13 cellular contexts compared by ENCODE assay signal in genomic region chr16:84478172-84478948, GRCh38. TPM values are rescaled to one million over a fixed set of nuclear protein-coding genes. Genes with fewer than 3 reads are reported as not detected.
DNase-seq lines count a peak whose midpoint lies in the region; ATAC-seq, FAIRE-seq and TF ChIP-seq lines count a peak whose summit lies in the region.
"Had no signal": no experiment of that assay in that cellular context is flagged by ENCODE, and none has a peak within 500 bp of the region (broad histone marks: within the 10 kb centered on the region; RNA-seq: fewer than 3 reads in every experiment).

No MANE protein-coding gene starts in this region.

- TF ChIP-seq CTCF in kidney epithelial cell (IDR thresholded peaks at IDR 0.05; ENCODE audit: insufficient read depth, low read length, poor library complexity, severe bottlenecking), result no peak

- no peak for TF ChIP-seq POLR2A in H54 (IDR thresholded peaks at IDR 0.05; ENCODE audit: low read depth, low read length)

- no peaks in the 10 kb centered on the region for H3K27me3 ChIP-seq in kidney epithelial cell (ENCODE audit: control insufficient read depth, insufficient read depth, low read length)

- no peak overlapping the region for H3K4me3 ChIP-seq in kidney epithelial cell (ENCODE audit: low read depth, low read length)

- H3K36me3 ChIP-seq in kidney epithelial cell (ENCODE audit: control insufficient read depth, insufficient read depth, low read length), result no peaks in the 10 kb centered on the region
- H3K36me3 ChIP-seq: WERI-Rb-1 had no signal

- peak; percentile 71 for DNase-seq in A172 (ENCODE audit: low spot score)
- peak; percentile 53 for DNase-seq in H54 (ENCODE audit: insufficient read length, low spot score)
- DNase-seq in amniotic epithelial cell (ENCODE audit: low read depth), result peak; percentile 87
- DNase-seq in kidney epithelial cell (ENCODE audit: low read depth), result peak; percentile 63
- no peak for DNase-seq in stimulated activated CD4-positive, alpha-beta T cell treated with anti-CD3 and anti-CD28 coated beads, Interleukin-15, amount 100 ng/mL, for 24 hours
- DNase-seq in activated CD4-positive, alpha-beta T cell treated with anti-CD3 and anti-CD28 coated beads, Interleukin-2, amount 50 U/mL, for 48 hours, result no peak
- DNase-seq: activated naive CD4-positive, alpha-beta T cell treated with anti-CD3 and anti-CD28 coated beads, Interleukin-2, amount 10 ng/mL, durations not matched to agents 7 days and 5 days; CD4-positive, CD25-positive, alpha-beta regulatory T cell; kidney; WERI-Rb-1 had no signal

- ATAC-seq in GM19328 (IDR thresholded peaks at IDR 0.05; ENCODE audit: unreplicated experiment) (no peak), HG03521 (IDR thresholded peaks at IDR 0.05; ENCODE audit: unreplicated experiment) (no peak)

- FAIRE-seq in H54 (lab: Jason Lieb, UNC), result no peak
- FAIRE-seq: endometrium, kidney had no signal

RNA-seq across cellular contexts. Expression of gene MEAK7, which starts 26.1 kb away (rescaled TPM):
- 21.0 and 28.4 TPM in 2 replicates for total RNA-seq in A172 (2014; rRNA removed; shearing (Covaris generic))
- total RNA-seq in kidney epithelial cell, result 26.9 and 34.4 TPM in 2 replicates

Comparison
In these comparisons a context has a peak if more than half of its experiments do, and no peak if none do; other contexts are left out.
1. DNase-seq: peak in A172 (single experiment), H54 (single experiment), amniotic epithelial cell (single experiment) and kidney epithelial cell (single experiment); none in stimulated activated CD4-positive, alpha-beta T cell treated with anti-CD3 and anti-CD28 coated beads, Interleukin-15, amount 100 ng/mL, for 24 hours (single experiment) and activated CD4-positive, alpha-beta T cell treated with anti-CD3 and anti-CD28 coated beads, Interleukin-2, amount 50 U/mL, for 48 hours (0 of 2).